In genomic region chr13:31038834-31039552, GRCh38 we compare ENCODE assay signal across 8 cellular contexts.
DNase-seq lines count a peak whose midpoint lies in the region; ATAC-seq and TF ChIP-seq lines count a peak whose summit lies in the region.

No MANE protein-coding gene starts in this region.

- no peaks in the 10 kb centered on the region for H3K9me3 Mint-ChIP-seq in activated CD4-positive, alpha-beta T cell treated with anti-CD3 and anti-CD28 coated beads for 36 hours (ENCODE audit: low read depth)
- no peaks in the 10 kb centered on the region for H3K9me3 Mint-ChIP-seq in type B pancreatic cell

- CTCF ChIA-PET in activated CD4-positive, alpha-beta T cell treated with anti-CD3 and anti-CD28 coated beads for 36 hours (lab: Charles Lee) = interaction anchor here (1.2 to 1.5 kb wide), 3 partner anchors 60 to 173 kb away, joined by 3 to 4 read pairs (median 4); no protein-coding TSS in a partner anchor

- peak; percentile 72 for ATAC-seq in activated CD4-positive, alpha-beta T cell treated with anti-CD3 and anti-CD28 coated beads for 36 hours
- peak; percentile 80 for ATAC-seq in HG02798 (IDR thresholded peaks at IDR 0.05; ENCODE audit: poor library complexity, unreplicated experiment)

- TF ChIP-seq CTCF in type B pancreatic cell (conservative IDR thresholded peaks at IDR 0.05) = no peak

- H3K27ac Mint-ChIP-seq in activated CD4-positive, alpha-beta T cell treated with anti-CD3 and anti-CD28 coated beads for 36 hours = peak overlapping the region; percentile 44
- no peak overlapping the region for H3K27ac Mint-ChIP-seq in type B pancreatic cell

- intact Hi-C loops in activated CD4-positive, alpha-beta T cell treated with anti-CD3 and anti-CD28 coated beads for 36 hours (cut with DNase I, micrococcal nuclease) = loop anchor here in 1 of 2 experiments (5.0 kb wide), 1 partner anchor 112 kb away; no protein-coding TSS in a partner anchor

- H3K4me3 Mint-ChIP-seq in activated CD4-positive, alpha-beta T cell treated with anti-CD3 and anti-CD28 coated beads for 36 hours = peak overlapping the region; percentile 22
- H3K4me3 Mint-ChIP-seq in type B pancreatic cell = no peak overlapping the region

- H3K4me1 Mint-ChIP-seq in activated CD4-positive, alpha-beta T cell treated with anti-CD3 and anti-CD28 coated beads for 36 hours = peaks cover 39% of the 10 kb centered on the region
- H3K4me1 Mint-ChIP-seq in type B pancreatic cell (ENCODE audit: unreplicated experiment) = peaks cover 4% of the 10 kb centered on the region

- peak; percentile 41 for DNase-seq in activated CD4-positive, alpha-beta T cell treated with anti-CD3 and anti-CD28 coated beads for 36 hours
- DNase-seq in activated CD4-positive, alpha-beta T cell treated with anti-CD3 and anti-CD28 coated beads, Interleukin-2, amount 50 U/mL, for 4 hours = no peak
- DNase-seq in NOMO-1 treated with DMSO at 0.1 percent for 48 hours (lab: John Stamatoyannopoulos, UW; ENCODE audit: unreplicated experiment) (peak; percentile 89), fibroblast of peridontal ligament (ENCODE audit: extremely low read depth) (peak; percentile 52), type B pancreatic cell (ENCODE audit: extremely low spot score, unreplicated experiment) (no peak), cerebellum (ENCODE audit: low spot score) (no peak), T1000 (lab: John Stamatoyannopoulos, UW) (no peak)

- H3K36me3 Mint-ChIP-seq in activated CD4-positive, alpha-beta T cell treated with anti-CD3 and anti-CD28 coated beads for 36 hours (ENCODE audit: low read depth) = no peaks in the 10 kb centered on the region
- H3K36me3 Mint-ChIP-seq in type B pancreatic cell = no peaks in the 10 kb centered on the region

- POLR2A ChIA-PET in activated CD4-positive, alpha-beta T cell treated with anti-CD3 and anti-CD28 coated beads for 36 hours (lab: Charles Lee) = no interaction called here

- H3K27me3 Mint-ChIP-seq in activated CD4-positive, alpha-beta T cell treated with anti-CD3 and anti-CD28 coated beads for 36 hours = peaks cover 13% of the 10 kb centered on the region
- peaks cover 22% of the 10 kb centered on the region for H3K27me3 Mint-ChIP-seq in type B pancreatic cell

Comparison
In these comparisons a context has a peak if more than half of its experiments do, and no peak if none do; other contexts are left out.
1. DNase-seq: peak in activated CD4-positive, alpha-beta T cell treated with anti-CD3 and anti-CD28 coated beads for 36 hours (single experiment), NOMO-1 treated with DMSO at 0.1 percent for 48 hours (single experiment) and fibroblast of peridontal ligament (single experiment); none in activated CD4-positive, alpha-beta T cell treated with anti-CD3 and anti-CD28 coated beads, Interleukin-2, amount 50 U/mL, for 4 hours (0 of 2), type B pancreatic cell (single experiment), cerebellum (single experiment) and T1000 (single experiment).